In the genomic region with DNA sequence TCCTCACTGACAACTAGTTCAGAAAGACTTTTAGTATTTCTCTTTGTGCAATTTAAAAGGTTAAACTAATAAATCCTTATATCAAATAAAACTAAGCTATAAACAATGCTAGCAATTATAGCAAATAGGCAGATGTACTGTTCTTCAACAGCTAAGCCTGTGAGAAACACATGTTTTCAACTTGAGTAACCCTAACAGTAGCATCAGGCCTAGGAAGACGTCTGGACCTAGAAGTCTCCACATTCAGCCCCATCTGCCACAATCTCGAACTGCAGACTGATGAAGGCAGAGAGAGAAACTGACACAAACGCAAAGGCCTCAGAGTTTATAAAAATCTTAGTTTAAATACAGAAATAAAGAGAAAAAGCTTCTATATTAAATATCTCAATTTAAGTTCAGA, we compare ENCODE assay signal across 8 cellular contexts. TPM values are rescaled to one million over a fixed set of nuclear protein-coding genes. Genes with fewer than 3 reads are reported as not detected.
DNase-seq lines count a peak whose midpoint lies in the region; ATAC-seq and TF ChIP-seq lines count a peak whose summit lies in the region.

No MANE protein-coding gene starts in this region.

- no peak for TF ChIP-seq POLR2A in NB4 (IDR thresholded peaks at IDR 0.05; ENCODE audit: extremely low read depth, insufficient read length)

- H2AK5ac ChIP-seq in trophoblast cell (ENCODE audit: low read length), result no peak overlapping the region

- TF ChIP-seq CTCF in DOHH2 (IDR thresholded peaks at IDR 0.05; ENCODE audit: low read depth, low read length, poor library complexity, severe bottlenecking) (no peak), NB4 (IDR thresholded peaks at IDR 0.05; ENCODE audit: low read depth, low read length) (no peak)

- H2AFZ ChIP-seq in trophoblast cell (ENCODE audit: insufficient read depth, low read length, poor library complexity), result no peak overlapping the region

- H3K4me1 ChIP-seq in DOHH2 (ENCODE audit: control insufficient read depth, low read length) (peaks cover 42% of the 10 kb centered on the region), ectodermal cell (ENCODE audit: control insufficient read depth, insufficient read depth, low read length) (peaks cover 18% of the 10 kb centered on the region), trophoblast cell (ENCODE audit: control insufficient read depth in 1 of 2, insufficient read depth in 2 of 2, low read length in 2 of 2) (peaks cover 7 to 8% of the 10 kb centered on the region in 2 experiments)

- no peak overlapping the region for H3K9ac ChIP-seq in trophoblast cell (ENCODE audit: low read length)

- intact Hi-C loops in posterior cingulate gyrus (cut with DNase I), result no loop called here

- H2BK120ac ChIP-seq in trophoblast cell (ENCODE audit: insufficient read depth, low read length, poor library complexity), result no peak overlapping the region

- no peak overlapping the region for H3K23ac ChIP-seq in trophoblast cell (ENCODE audit: low read length)

- H4K20me1 ChIP-seq in DOHH2 (ENCODE audit: control insufficient read depth, insufficient read depth, low read depth, low read length), result peaks cover 16% of the 10 kb centered on the region; the same call in 1 of the 2 replicates

- H3K14ac ChIP-seq in trophoblast cell (ENCODE audit: low read length), result no peak overlapping the region

- H3K4ac ChIP-seq in trophoblast cell (ENCODE audit: low read depth, low read length), result peak overlapping the region; percentile 98

- ATAC-seq in GM21367 (IDR thresholded peaks at IDR 0.05; ENCODE audit: unreplicated experiment), result no peak
- no peak for ATAC-seq in HG03159 (IDR thresholded peaks at IDR 0.05; ENCODE audit: unreplicated experiment)
- ATAC-seq in GM21528 (IDR thresholded peaks at IDR 0.05; ENCODE audit: low FRiP score, unreplicated experiment), result no peak

- peak overlapping the region; percentile 75 for H3K4me2 ChIP-seq in DOHH2 (ENCODE audit: low read length)
- H3K4me2 ChIP-seq in trophoblast cell (ENCODE audit: low read length), result peak overlapping the region; percentile 33

- peaks cover 13% of the 10 kb centered on the region for H3K79me1 ChIP-seq in trophoblast cell (ENCODE audit: low read length)

- peaks cover 66% of the 10 kb centered on the region for H3K36me3 ChIP-seq in DOHH2 (ENCODE audit: control insufficient read depth, low read length)
- no peaks in the 10 kb centered on the region for H3K36me3 ChIP-seq in ectodermal cell (ENCODE audit: control insufficient read depth, insufficient read depth, low read length)
- peaks cover 10% of the 10 kb centered on the region in 2 experiments for H3K36me3 ChIP-seq in trophoblast cell (ENCODE audit: control insufficient read depth in 1 of 2, insufficient read depth in 2 of 2, low read length in 2 of 2)

- peak; percentile 23 for DNase-seq in NB4 (ENCODE audit: low read depth)
- no peak for DNase-seq in trophoblast cell
- DNase-seq in posterior cingulate gyrus, result no peak

- no peak overlapping the region for H2BK12ac ChIP-seq in trophoblast cell (ENCODE audit: low read length)

- H3K79me2 ChIP-seq in DOHH2 (ENCODE audit: control insufficient read depth, low read length) (peaks cover 93% of the 10 kb centered on the region), trophoblast cell (ENCODE audit: control insufficient read depth, insufficient read depth, low read length, poor library complexity) (peaks cover 27% of the 10 kb centered on the region)

- no peaks in the 10 kb centered on the region for H3K9me3 ChIP-seq in DOHH2 (ENCODE audit: control insufficient read depth, insufficient read depth, low read length)
- no peaks in the 10 kb centered on the region for H3K9me3 ChIP-seq in ectodermal cell (ENCODE audit: control insufficient read depth, low read length)
- no peaks in the 10 kb centered on the region for H3K9me3 ChIP-seq in trophoblast cell (ENCODE audit: insufficient read depth, low read depth, low read length)

- no peak overlapping the region for H2BK5ac ChIP-seq in trophoblast cell (ENCODE audit: low read depth, low read length, poor library complexity)

- no peaks in the 10 kb centered on the region for H3F3A ChIP-seq in DOHH2 (ENCODE audit: control insufficient read depth, insufficient read depth)

- H3K4me3 ChIP-seq in DOHH2 (ENCODE audit: low read length) (peak overlapping the region; percentile 99), NB4 (ENCODE audit: low read depth, low read length) (peak overlapping the region; percentile 79), ectodermal cell (ENCODE audit: insufficient read depth, low read depth, low read length) (peak overlapping the region; percentile 4), trophoblast cell (ENCODE audit: low read depth, low read length) (no peak overlapping the region)

- no peak overlapping the region for H4K91ac ChIP-seq in trophoblast cell (ENCODE audit: low read depth, low read length)

- no peak overlapping the region for H3K27ac ChIP-seq in DOHH2 (ENCODE audit: low read depth, low read length)
- no peak overlapping the region for H3K27ac ChIP-seq in ectodermal cell (ENCODE audit: insufficient read depth, low read depth, low read length, poor library complexity, severe bottlenecking)
- H3K27ac ChIP-seq in trophoblast cell (ENCODE audit: low read depth, low read length), result no peak overlapping the region

- no peak overlapping the region for H3K18ac ChIP-seq in trophoblast cell (ENCODE audit: low read length)

- no peak overlapping the region for H4K12ac ChIP-seq in trophoblast cell (ENCODE audit: low read depth, low read length)

- 42 to 73% methylated on average over 1 to 3 of the region's 3 CpGs for WGBS in ectodermal cell, 2 experiments
- WGBS in trophoblast cell (ENCODE audit: extremely low coverage, insufficient coverage, insufficient read length), result no CpG with 5 or more reads among the region's 3 CpGs

- H4K8ac ChIP-seq in trophoblast cell (ENCODE audit: low read depth, low read length), result no peak overlapping the region

- H3K9me2 ChIP-seq in DOHH2 (replicated peaks; ENCODE audit: control insufficient read depth, low read length), result no peaks in the 10 kb centered on the region

- H3K27me3 ChIP-seq in DOHH2 (ENCODE audit: control insufficient read depth, low read length), result no peaks in the 10 kb centered on the region
- no peaks in the 10 kb centered on the region for H3K27me3 ChIP-seq in ectodermal cell (ENCODE audit: control insufficient read depth, insufficient read depth, low read length, poor library complexity, severe bottlenecking)
- no peaks in the 10 kb centered on the region for H3K27me3 ChIP-seq in trophoblast cell (ENCODE audit: insufficient read depth, low read length)

RNA-seq across cellular contexts. Expression of a gene that starts 2.5 kb away (rescaled TPM):
- polyA plus RNA-seq in ectodermal cell (2013, experiment 1 of 4), result 314 TPM
- polyA plus RNA-seq in ectodermal cell (2013, experiment 2 of 4), result 301 TPM
- 228 TPM for polyA plus RNA-seq in ectodermal cell (2013, experiment 3 of 4)
- 281 TPM for polyA plus RNA-seq in ectodermal cell (2013, experiment 4 of 4)
- 416 and 442 TPM in 2 replicates for polyA plus RNA-seq in trophoblast cell (2013)

RNA-seq across cellular contexts. Expression of a gene that starts 3.0 kb away (rescaled TPM):
- polyA plus RNA-seq in ectodermal cell (2013, experiment 1 of 4), result 26.6 TPM
- 26.9 TPM for polyA plus RNA-seq in ectodermal cell (2013, experiment 2 of 4)
- 17.8 TPM for polyA plus RNA-seq in ectodermal cell (2013, experiment 3 of 4)
- polyA plus RNA-seq in ectodermal cell (2013, experiment 4 of 4), result 22.4 TPM
- 11.4 and 11.5 TPM in 2 replicates for polyA plus RNA-seq in trophoblast cell (2013)

RNA-seq across cellular contexts. Expression of a gene that starts 8.0 kb away (rescaled TPM):
- polyA plus RNA-seq in ectodermal cell (2013, experiment 1 of 4), result not detected
- polyA plus RNA-seq in ectodermal cell (2013, experiment 2 of 4), result not detected
- not detected for polyA plus RNA-seq in ectodermal cell (2013, experiment 3 of 4)
- polyA plus RNA-seq in ectodermal cell (2013, experiment 4 of 4), result not detected
- polyA plus RNA-seq in trophoblast cell (2013), result not detected in 2 replicates

RNA-seq across cellular contexts. Expression of a gene that starts 34.8 kb away (rescaled TPM):
- polyA plus RNA-seq in ectodermal cell (2013, experiment 1 of 4), result 28.4 TPM
- 29.7 TPM for polyA plus RNA-seq in ectodermal cell (2013, experiment 2 of 4)
- polyA plus RNA-seq in ectodermal cell (2013, experiment 3 of 4), result 16.3 TPM
- 22.9 TPM for polyA plus RNA-seq in ectodermal cell (2013, experiment 4 of 4)
- 33.8 and 37.0 TPM in 2 replicates for polyA plus RNA-seq in trophoblast cell (2013)
